In the genomic region with DNA sequence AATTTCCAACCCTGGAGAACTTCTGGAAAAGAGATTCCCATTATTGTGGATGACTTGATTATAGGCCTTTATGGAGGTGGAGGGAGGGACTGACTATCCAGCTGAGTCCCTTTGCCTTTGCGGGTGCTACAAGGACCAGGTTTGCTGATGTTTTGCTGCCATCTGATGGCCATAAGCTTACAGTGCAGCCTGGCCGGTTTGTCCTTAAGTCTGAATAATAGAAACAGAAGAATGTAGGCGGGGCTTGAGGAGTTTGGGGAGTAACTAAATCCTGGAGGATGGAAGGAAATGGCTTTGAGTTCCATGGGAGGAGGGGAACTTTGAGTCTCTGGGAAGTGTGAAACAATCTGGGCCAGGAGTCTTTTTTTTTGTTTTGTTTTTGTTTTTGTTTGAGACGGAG, we compare ENCODE assay signal across 8 cellular contexts. TPM values are rescaled to one million over a fixed set of nuclear protein-coding genes. Genes with fewer than 3 reads are reported as not detected.
A peak's percentile ranks its signal among the peaks of the same experiment; 100 is the strongest.
DNase-seq lines count a peak whose midpoint lies in the region; ATAC-seq and TF ChIP-seq lines count a peak whose summit lies in the region.

No MANE protein-coding gene starts in this region.

- no peak overlapping the region for H3K4me3 Mint-ChIP-seq in activated T-helper 2 cell treated with anti-CD3 and anti-CD28 coated beads, Interferon-gamma antibody, Interleukin-2, Interleukin-4, amounts not matched to agents 10 μg/mL and 5 μg/mL and 100 μg/mL, durations not matched to agents 14 hours and 24 hours and 36 hours (ENCODE audit: low read depth)

- H3K27ac ChIP-seq in foreskin keratinocyte (no peak overlapping the region), transverse colon (no peak overlapping the region)

- TF ChIP-seq EP300 in transverse colon (IDR thresholded peaks at IDR 0.05; ENCODE audit: low read depth), result no peak

- DNase-seq in DMS53 (lab: John Stamatoyannopoulos, UW) (peak; percentile 94), M059J (ENCODE audit: low read depth) (peak; percentile 93), SHP77 (lab: John Stamatoyannopoulos, UW) (peak; percentile 46 to 66), foreskin keratinocyte (peak; percentile 71 to 88), omental fat pad (ENCODE audit: low spot score) (peak; percentile 73), transverse colon (peak; percentile 86)
- DNase-seq in activated T-helper 2 cell treated with anti-CD3 and anti-CD28 coated beads, Interferon-gamma antibody, Interleukin-2, Interleukin-4, amounts not matched to agents 10 μg/mL and 5 μg/mL and 100 μg/mL, durations not matched to agents 14 hours and 24 hours and 36 hours (ENCODE audit: low spot score), result peak; percentile 49

- intact Hi-C loops in activated T-helper 2 cell treated with anti-CD3 and anti-CD28 coated beads, Interferon-gamma antibody, Interleukin-2, Interleukin-4, amounts not matched to agents 10 μg/mL and 5 μg/mL and 100 μg/mL, durations not matched to agents 14 hours and 24 hours and 36 hours (cut with micrococcal nuclease), result loop anchor here (1.0 to 2.0 kb wide), 2 partner anchors 133 to 162 kb away; no protein-coding TSS in a partner anchor
- intact Hi-C loops in transverse colon (cut with DNase I; ENCODE audit: low total_unique reads), result loop anchor here (5.0 to 10.0 kb wide), 2 partner anchors 163 to 540 kb away; no protein-coding TSS in a partner anchor

- H3K4me1 ChIP-seq in foreskin keratinocyte, result peaks cover 9% of the 10 kb centered on the region
- no peaks in the 10 kb centered on the region for H3K4me1 ChIP-seq in transverse colon

- no peaks in the 10 kb centered on the region for H3K27me3 ChIP-seq in foreskin keratinocyte
- peaks cover 8% of the 10 kb centered on the region for H3K27me3 ChIP-seq in transverse colon

- no peaks in the 10 kb centered on the region for H3K36me3 ChIP-seq in transverse colon

- TF ChIP-seq POLR2A in transverse colon (IDR thresholded peaks at IDR 0.05), result no peak

- ATAC-seq in GM21723 (IDR thresholded peaks at IDR 0.05; ENCODE audit: unreplicated experiment), result peak; percentile 89
- ATAC-seq in foreskin keratinocyte, result peak; percentile 84
- peak; percentile 96 for ATAC-seq in omental fat pad (ENCODE audit: low FRiP score)

- 0 to 14% methylated on average over 1 to 4 of the region's 4 CpGs for WGBS in transverse colon (ENCODE audit: low coverage in 1 of 2), 2 donors

- peaks cover 10% of the 10 kb centered on the region for H3K4me1 Mint-ChIP-seq in activated T-helper 2 cell treated with anti-CD3 and anti-CD28 coated beads, Interferon-gamma antibody, Interleukin-2, Interleukin-4, amounts not matched to agents 10 μg/mL and 5 μg/mL and 100 μg/mL, durations not matched to agents 14 hours and 24 hours and 36 hours (ENCODE audit: low read depth)

- no peaks in the 10 kb centered on the region for H3K9me3 Mint-ChIP-seq in activated T-helper 2 cell treated with anti-CD3 and anti-CD28 coated beads, Interferon-gamma antibody, Interleukin-2, Interleukin-4, amounts not matched to agents 10 μg/mL and 5 μg/mL and 100 μg/mL, durations not matched to agents 14 hours and 24 hours and 36 hours

- in situ Hi-C loops in transverse colon (cut with MboI; ENCODE audit: low pct_ligation_motif_present in 1 of 4, low pct_unique_long_range_greater_than_20kb in 1 of 4, low sequenced_read_pairs in 3 of 4), result loop anchor here in 3 of 4 donors (10.0 kb wide), 1 partner anchor 160 kb away; no protein-coding TSS in a partner anchor

- peaks cover 28% of the 10 kb centered on the region for H3K27me3 Mint-ChIP-seq in activated T-helper 2 cell treated with anti-CD3 and anti-CD28 coated beads, Interferon-gamma antibody, Interleukin-2, Interleukin-4, amounts not matched to agents 10 μg/mL and 5 μg/mL and 100 μg/mL, durations not matched to agents 14 hours and 24 hours and 36 hours (ENCODE audit: low read depth)

- no peaks in the 10 kb centered on the region for H3K36me3 Mint-ChIP-seq in activated T-helper 2 cell treated with anti-CD3 and anti-CD28 coated beads, Interferon-gamma antibody, Interleukin-2, Interleukin-4, amounts not matched to agents 10 μg/mL and 5 μg/mL and 100 μg/mL, durations not matched to agents 14 hours and 24 hours and 36 hours (ENCODE audit: low read depth)

- H3K4me3 ChIP-seq in transverse colon, result no peak overlapping the region

- peak; percentile 99 for TF ChIP-seq CTCF in foreskin keratinocyte (conservative IDR thresholded peaks at IDR 0.05)
- TF ChIP-seq CTCF in omental fat pad (IDR thresholded peaks at IDR 0.05), result peak in 2 of 3 donors; percentile 45 to 68
- TF ChIP-seq CTCF in transverse colon (IDR thresholded peaks at IDR 0.05), result peak; percentile 87 to 97 (median 91)

- H3K9me3 ChIP-seq in transverse colon, result no peaks in the 10 kb centered on the region

- H3K27ac Mint-ChIP-seq in activated T-helper 2 cell treated with anti-CD3 and anti-CD28 coated beads, Interferon-gamma antibody, Interleukin-2, Interleukin-4, amounts not matched to agents 10 μg/mL and 5 μg/mL and 100 μg/mL, durations not matched to agents 14 hours and 24 hours and 36 hours, result no peak overlapping the region

RNA-seq across cellular contexts. Expression of a gene that starts 55.7 kb away (rescaled TPM):
- total RNA-seq in M059J (2014; rRNA removed; shearing (Covaris generic)), result 0.34 TPM in 1 of 2 replicates, not detected in the other
- total RNA-seq in activated T-helper 2 cell treated with anti-CD3 and anti-CD28 coated beads, Interferon-gamma antibody, Interleukin-2, Interleukin-4, amounts not matched to agents 10 μg/mL and 5 μg/mL and 100 μg/mL, durations not matched to agents 14 hours and 24 hours and 36 hours, result not detected in 2 replicates
- total RNA-seq in foreskin keratinocyte (3.9 and 5.1 TPM in 2 replicates), omental fat pad (1 to 10 TPM in 3 of 4 donors, under 1 TPM in 1; 0.84 to 3.7 (median 3.1) TPM), transverse colon (10 to 100 TPM in 1 of 4 donors, 1 to 10 TPM in 3; 1.4 to 11.2 (median 4.1) TPM)
- 3.7 and 3.8 TPM in 2 replicates for polyA plus RNA-seq in foreskin keratinocyte
